ENCODE assay signal across 8 cellular contexts in genomic region chr19:36141039-36141914, GRCh38. TPM values are rescaled to one million over a fixed set of nuclear protein-coding genes. Genes with fewer than 3 reads are reported as not detected.
DNase-seq lines count a peak whose midpoint lies in the region; ATAC-seq and TF ChIP-seq lines count a peak whose summit lies in the region.

No MANE protein-coding gene starts in this region.

- no peaks in the 10 kb centered on the region for H3K9me3 ChIP-seq in DND-41 (ENCODE audit: insufficient read depth, low read length, severe bottlenecking)

- H3K4me1 ChIP-seq in DND-41 (ENCODE audit: insufficient read depth, low read length), result peaks cover 22% of the 10 kb centered on the region

- peak overlapping the region; percentile 83; the same call in 1 of the 2 replicates for H3K9ac ChIP-seq in DND-41 (ENCODE audit: low read depth, low read length)

- TF ChIP-seq CTCF in DND-41 (IDR thresholded peaks at IDR 0.05; ENCODE audit: borderline replicate concordance, extremely low read depth, low read length, poor library complexity, severe bottlenecking) (no peak), HFF-Myc (IDR thresholded peaks at IDR 0.05; ENCODE audit: low read depth, low read length, missing control alignments) (no peak), progenitor cell of endocrine pancreas (IDR thresholded peaks at IDR 0.05; ENCODE audit: unreplicated experiment) (no peak), type B pancreatic cell (conservative IDR thresholded peaks at IDR 0.05) (no peak)

- DNase-seq in DND-41 (peak; percentile 87), HFF-Myc (ENCODE audit: extremely low read depth, low read depth) (peak; percentile 59), NCI-H146 (lab: John Stamatoyannopoulos, UW) (peak; percentile 89), amniotic epithelial cell (ENCODE audit: low read depth) (peak; percentile 72), left ventricle myocardium superior (peak; percentile 92), progenitor cell of endocrine pancreas (ENCODE audit: low spot score, unreplicated experiment) (peak; percentile 80), type B pancreatic cell (ENCODE audit: extremely low spot score, unreplicated experiment) (peak; percentile 89)

- intact Hi-C loops in left ventricle myocardium superior (cut with micrococcal nuclease), result no loop called here

- peak overlapping the region; percentile 82; the same call in 1 of the 2 replicates for H2AFZ ChIP-seq in DND-41 (ENCODE audit: low read depth, low read length)

- peaks cover 24% of the 10 kb centered on the region for H3K79me2 ChIP-seq in DND-41 (ENCODE audit: insufficient read depth, low read length)

- peak overlapping the region; percentile 89 for H3K27ac Mint-ChIP-seq in T-helper 1 cell treated with Interleukin-12 subunit alpha and Interleukin-12 subunit beta and Interleukin-4 antibody, amounts not matched to agents 30 μg/mL and 1 μg/mL, for 36 hours
- peak overlapping the region; percentile 98 for H3K27ac Mint-ChIP-seq in progenitor cell of endocrine pancreas
- H3K27ac Mint-ChIP-seq in type B pancreatic cell, result peak overlapping the region; percentile 98

- H3K4me3 Mint-ChIP-seq in T-helper 1 cell treated with Interleukin-12 subunit alpha and Interleukin-12 subunit beta and Interleukin-4 antibody, amounts not matched to agents 30 μg/mL and 1 μg/mL, for 36 hours, result peak overlapping the region; percentile 96
- H3K4me3 Mint-ChIP-seq in progenitor cell of endocrine pancreas (ENCODE audit: low read depth), result peak overlapping the region; percentile 98
- peak overlapping the region; percentile 92 for H3K4me3 Mint-ChIP-seq in type B pancreatic cell

- H3K27me3 ChIP-seq in DND-41 (ENCODE audit: insufficient read depth, low read length, poor library complexity), result no peaks in the 10 kb centered on the region

- no peaks in the 10 kb centered on the region for H3K27me3 Mint-ChIP-seq in T-helper 1 cell treated with Interleukin-12 subunit alpha and Interleukin-12 subunit beta and Interleukin-4 antibody, amounts not matched to agents 30 μg/mL and 1 μg/mL, for 36 hours (ENCODE audit: low read depth)
- peaks cover 5% of the 10 kb centered on the region for H3K27me3 Mint-ChIP-seq in progenitor cell of endocrine pancreas
- H3K27me3 Mint-ChIP-seq in type B pancreatic cell, result no peaks in the 10 kb centered on the region

- H3K36me3 ChIP-seq in DND-41 (ENCODE audit: insufficient read depth, low read length), result peaks cover 38% of the 10 kb centered on the region

- no peak overlapping the region for H3K27ac ChIP-seq in DND-41 (ENCODE audit: low read length)

- ATAC-seq in DND-41 (ENCODE audit: insufficient read depth, low read depth) (peak; percentile 68), left ventricle myocardium superior (peak; percentile 78)

- peaks cover 19% of the 10 kb centered on the region for H3K4me1 Mint-ChIP-seq in T-helper 1 cell treated with Interleukin-12 subunit alpha and Interleukin-12 subunit beta and Interleukin-4 antibody, amounts not matched to agents 30 μg/mL and 1 μg/mL, for 36 hours (ENCODE audit: low read depth)
- peaks cover 11% of the 10 kb centered on the region for H3K4me1 Mint-ChIP-seq in progenitor cell of endocrine pancreas (ENCODE audit: low read depth)
- H3K4me1 Mint-ChIP-seq in type B pancreatic cell (ENCODE audit: unreplicated experiment), result peaks cover 9% of the 10 kb centered on the region

- H3K4me3 ChIP-seq in DND-41 (ENCODE audit: low read depth in 1 of 2, low read length in 2 of 2) (peak overlapping the region; percentile 0 to 80; a peak in 3 of 4 replicates), HFF-Myc (replicated peaks; ENCODE audit: low read depth, low read length) (peak overlapping the region; percentile 99)

- no peaks in the 10 kb centered on the region for H3K9me3 Mint-ChIP-seq in T-helper 1 cell treated with Interleukin-12 subunit alpha and Interleukin-12 subunit beta and Interleukin-4 antibody, amounts not matched to agents 30 μg/mL and 1 μg/mL, for 36 hours
- peaks cover 4% of the 10 kb centered on the region for H3K9me3 Mint-ChIP-seq in progenitor cell of endocrine pancreas (ENCODE audit: low read depth)
- H3K9me3 Mint-ChIP-seq in type B pancreatic cell, result peaks cover 5% of the 10 kb centered on the region

- H3K4me2 ChIP-seq in DND-41 (ENCODE audit: insufficient read depth, low read length), result peak overlapping the region; percentile 77

- H4K20me1 ChIP-seq in DND-41 (ENCODE audit: insufficient read depth, low read length), result peaks cover 14% of the 10 kb centered on the region

- H3K36me3 Mint-ChIP-seq in T-helper 1 cell treated with Interleukin-12 subunit alpha and Interleukin-12 subunit beta and Interleukin-4 antibody, amounts not matched to agents 30 μg/mL and 1 μg/mL, for 36 hours (ENCODE audit: low read depth), result peaks cover 28% of the 10 kb centered on the region
- H3K36me3 Mint-ChIP-seq in progenitor cell of endocrine pancreas (ENCODE audit: insufficient read depth), result peaks cover 18% of the 10 kb centered on the region
- H3K36me3 Mint-ChIP-seq in type B pancreatic cell, result peaks cover 18% of the 10 kb centered on the region

RNA-seq across cellular contexts. Expression of gene CAPNS1, which starts 1.4 kb away (rescaled TPM):
- total RNA-seq in left ventricle myocardium superior (838 TPM), progenitor cell of endocrine pancreas (427 and 435 TPM in 2 replicates), type B pancreatic cell (ENCODE audit: low replicate concordance) (426 and 510 TPM in 2 replicates)

RNA-seq across cellular contexts. Expression of gene COX7A1, which starts 11.0 kb away (rescaled TPM):
- 3,262 TPM for total RNA-seq in left ventricle myocardium superior
- total RNA-seq in progenitor cell of endocrine pancreas, result not detected in 2 replicates
- not detected in 2 replicates for total RNA-seq in type B pancreatic cell (ENCODE audit: low replicate concordance)

RNA-seq across cellular contexts. Expression of gene TBCB, which starts 26.0 kb away (rescaled TPM):
- total RNA-seq in left ventricle myocardium superior, result 93.7 TPM
- 138 and 148 TPM in 2 replicates for total RNA-seq in progenitor cell of endocrine pancreas
- total RNA-seq in type B pancreatic cell (ENCODE audit: low replicate concordance), result 106 and 148 TPM in 2 replicates

RNA-seq across cellular contexts. Expression of gene POLR2I, which starts 26.6 kb away (rescaled TPM):
- total RNA-seq in left ventricle myocardium superior, result 157 TPM
- total RNA-seq in progenitor cell of endocrine pancreas, result 84.8 and 85.8 TPM in 2 replicates
- total RNA-seq in type B pancreatic cell (ENCODE audit: low replicate concordance), result 74.7 and 81.7 TPM in 2 replicates

RNA-seq across cellular contexts. Expression of gene OVOL3, which starts 30.3 kb away (rescaled TPM):
- not detected for total RNA-seq in left ventricle myocardium superior
- 0.47 TPM in 1 of 2 replicates, not detected in the other for total RNA-seq in progenitor cell of endocrine pancreas
- total RNA-seq in type B pancreatic cell (ENCODE audit: low replicate concordance), result not detected in 2 replicates

Comparison
In these comparisons a context has a peak if more than half of its experiments do, and no peak if none do; other contexts are left out.
1. RNA of gene COX7A1, which starts 11.0 kb away (total RNA-seq): 3,262 TPM in left ventricle myocardium superior (single experiment); not detected in progenitor cell of endocrine pancreas and not detected in type B pancreatic cell; every median in the first group is over 1,000 times any median in the second.
2. Peak in every context shown above with its lines, with median percentiles within 50 percentile points of each other: DNase-seq, H3K27ac Mint-ChIP-seq and H3K4me3 Mint-ChIP-seq.